Comparison of ENCODE assay signal across 8 cellular contexts in genomic region chr2:3535467-3535793, GRCh38. TPM values are rescaled to one million over a fixed set of nuclear protein-coding genes. Genes with fewer than 3 reads are reported as not detected.
DNase-seq lines count a peak whose midpoint lies in the region; ATAC-seq and TF ChIP-seq lines count a peak whose summit lies in the region.

No MANE protein-coding gene starts in this region.

- H3K4me3 ChIP-seq in SJSA1 = peak overlapping the region; percentile 27
- H3K4me3 ChIP-seq in fibroblast of pulmonary artery (replicated peaks; ENCODE audit: low read depth, low read length) = peak overlapping the region; percentile 45
- H3K4me3 ChIP-seq in retinal pigment epithelial cell (ENCODE audit: low read length) = peak overlapping the region; percentile 41

- TF ChIP-seq CTCF in Calu3 (IDR thresholded peaks at IDR 0.05; ENCODE audit: unreplicated experiment) = no peak
- TF ChIP-seq CTCF in fibroblast of pulmonary artery (IDR thresholded peaks at IDR 0.05; ENCODE audit: low read length, missing control alignments) = no peak
- TF ChIP-seq CTCF in retinal pigment epithelial cell (conservative IDR thresholded peaks at IDR 0.05; ENCODE audit: low read depth, low read length) = no peak

- H3K4me3 Mint-ChIP-seq in Calu3 (ENCODE audit: low read depth, unreplicated experiment) = peak overlapping the region; percentile 90

- intact Hi-C loops in Calu3 (cut with micrococcal nuclease; ENCODE audit: unreplicated experiment) = no loop called here

- ATAC-seq in GM21390 (IDR thresholded peaks at IDR 0.05; ENCODE audit: unreplicated experiment) = no peak
- no peak for ATAC-seq in GM21447 (IDR thresholded peaks at IDR 0.05; ENCODE audit: unreplicated experiment)

- H3K27me3 ChIP-seq in SJSA1 (replicated peaks) = no peaks in the 10 kb centered on the region

- H3K4me1 Mint-ChIP-seq in Calu3 (ENCODE audit: low read depth, unreplicated experiment) = peaks cover 17% of the 10 kb centered on the region

- H3K27ac Mint-ChIP-seq in Calu3 (ENCODE audit: unreplicated experiment) = peak overlapping the region; percentile 99

- no peaks in the 10 kb centered on the region for H3K27me3 Mint-ChIP-seq in Calu3 (ENCODE audit: unreplicated experiment)

- no peaks in the 10 kb centered on the region for H3K9me3 Mint-ChIP-seq in Calu3 (ENCODE audit: low read depth, unreplicated experiment)

- H3K9me3 ChIP-seq in SJSA1 (replicated peaks) = no peaks in the 10 kb centered on the region

- peak overlapping the region; percentile 97 for H3K27ac ChIP-seq in SJSA1

- CTCF ChIA-PET in Calu3 (lab: Charles Lee) = interaction anchor here (1.0 to 1.8 kb wide), 3 partner anchors 17 to 42 kb away, joined by 3 to 7 read pairs (median 4); partner anchors contain the start of gene RNASEH1

- DNase-seq in Calu3 (no peak), SJSA1 (ENCODE audit: low read depth in 1 of 2, low spot score in 2 of 2) (no peak), fibroblast of pulmonary artery (ENCODE audit: low read depth) (no peak), retinal pigment epithelial cell (ENCODE audit: low read depth) (no peak), SKM-1 treated with dmso at 0.1 percent for 144 hours (lab: John Stamatoyannopoulos, UW; ENCODE audit: unreplicated experiment) (no peak), DMS 273 treated with DMSO at 0.1 percent for 48 hours (lab: John Stamatoyannopoulos, UW) (no peak)

- peaks cover 27% of the 10 kb centered on the region for H3K36me3 ChIP-seq in SJSA1

- BruUV-seq in Calu3 (replicated peaks; lab: Mats Ljungman, UMichigan) = no TSS peak

- H3K36me3 Mint-ChIP-seq in Calu3 (ENCODE audit: insufficient read depth, unreplicated experiment) = peaks cover 30% of the 10 kb centered on the region

- H3K4me1 ChIP-seq in SJSA1 (replicated peaks) = peaks cover 18% of the 10 kb centered on the region

RNA-seq across cellular contexts. Expression of gene ADI1, which starts 16.1 kb away (rescaled TPM):
- total RNA-seq in Calu3 (2022) = 30.1 and 32.6 TPM in 2 replicates
- total RNA-seq in SJSA1 (2014; rRNA removed; shearing (Covaris generic)) = 78.2 and 82.7 TPM in 2 replicates

RNA-seq across cellular contexts. Expression of gene RNASEH1, which starts 22.7 kb away (rescaled TPM):
- total RNA-seq in Calu3 (2022) = 29.8 and 30.2 TPM in 2 replicates
- 53.0 and 57.8 TPM in 2 replicates for total RNA-seq in SJSA1 (2014; rRNA removed; shearing (Covaris generic))

RNA-seq across cellular contexts. Expression of gene RPS7, which starts 39.6 kb away (rescaled TPM):
- total RNA-seq in Calu3 (2022) = 1,135 and 1,226 TPM in 2 replicates
- total RNA-seq in SJSA1 (2014; rRNA removed; shearing (Covaris generic)) = 2,552 and 3,656 TPM in 2 replicates

RNA-seq across cellular contexts. Expression of gene COLEC11, which starts 59.5 kb away (rescaled TPM):
- not detected in 2 replicates for total RNA-seq in Calu3 (2022)
- total RNA-seq in SJSA1 (2014; rRNA removed; shearing (Covaris generic)) = not detected in 2 replicates
